ENCODE assay signal across 18 cellular contexts in the genomic region with DNA sequence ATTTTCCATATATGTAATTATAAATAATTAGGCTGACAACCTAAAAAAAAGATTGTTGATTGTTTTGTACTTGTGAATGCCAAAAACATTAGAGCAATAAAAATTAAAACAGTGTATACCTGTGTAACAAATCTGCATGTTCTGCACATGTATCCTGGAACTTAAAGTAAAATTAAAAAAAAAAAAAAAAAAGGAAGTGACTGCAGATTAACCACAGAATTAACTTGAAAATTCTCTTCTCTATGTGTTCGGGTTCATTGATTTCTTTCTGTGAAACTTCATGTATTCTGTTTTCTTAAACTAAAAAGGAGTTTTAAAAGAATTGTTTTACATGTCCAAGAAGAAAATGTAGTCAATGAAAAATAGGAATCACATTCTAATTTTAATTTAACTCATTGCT.
DNase-seq lines count a peak whose midpoint lies in the region; ATAC-seq, FAIRE-seq and TF ChIP-seq lines count a peak whose summit lies in the region.
"Had no signal": no experiment of that assay in that cellular context is flagged by ENCODE, and none has a peak within 500 bp of the region (broad histone marks: within the 10 kb centered on the region; RNA-seq: fewer than 3 reads in every experiment).

No MANE protein-coding gene starts in this region.

- no peak overlapping the region for H2BK5ac ChIP-seq in mesendoderm (ENCODE audit: low read length)

- H4K5ac ChIP-seq in mesendoderm (ENCODE audit: low read length): no peak overlapping the region

- no peak overlapping the region for H3K4ac ChIP-seq in mesendoderm (ENCODE audit: low read depth, low read length)

- peaks cover 61% of the 10 kb centered on the region for H3K27me3 ChIP-seq in OCI-LY3 (ENCODE audit: low read depth, low read length)
- no peaks in the 10 kb centered on the region for H3K27me3 ChIP-seq in mesendoderm (ENCODE audit: insufficient read depth, low read length, poor library complexity)

- H3K4me1 Mint-ChIP-seq in stimulated activated naive B cell treated with anti-CD40 and anti-IgM and Interleukin-4, amounts not matched to agents 10 μg/mL and 1 μg/mL and 100 μg/mL, for 72 hours: peaks cover 30 to 59% of the 10 kb centered on the region in 2 donors
- H3K4me1 Mint-ChIP-seq in activated T-cell treated with anti-CD3 and anti-CD28 coated beads, Interleukin-2, amount 50 U/mL, for 72 hours (ENCODE audit: low read depth): peaks cover 50% of the 10 kb centered on the region

- no peak overlapping the region for H2BK120ac ChIP-seq in mesendoderm (ENCODE audit: low read depth, low read length)

- H4K20me1 ChIP-seq in OCI-LY3 (ENCODE audit: insufficient read depth, low read length): no peaks in the 10 kb centered on the region

- no peaks in the 10 kb centered on the region for H3K9me3 ChIP-seq in OCI-LY3 (ENCODE audit: insufficient read depth, low read length)
- H3K9me3 ChIP-seq: A549 had no signal

- FAIRE-seq in GM12891 (lab: Jason Lieb, UNC): no peak
- peak; percentile 96 for FAIRE-seq in colon (lab: Jason Lieb, UNC)
- FAIRE-seq: A549, H54 had no signal

- H3K56ac ChIP-seq in mesendoderm (ENCODE audit: low read length): no peak overlapping the region

- no peak overlapping the region for H4K8ac ChIP-seq in mesendoderm (ENCODE audit: low read depth, low read length)

- peak; percentile 42 to 60 for ATAC-seq in stimulated activated naive B cell treated with anti-CD40 and anti-IgM and Interleukin-4, amounts not matched to agents 10 μg/mL and 1 μg/mL and 100 μg/mL, for 72 hours (replicated peaks)
- ATAC-seq in activated T-cell treated with anti-CD3 and anti-CD28 coated beads, Interleukin-2, amount 50 U/mL, for 72 hours (replicated peaks in 1 of 2): no peak
- ATAC-seq in HG02588 (IDR thresholded peaks at IDR 0.05; ENCODE audit: unreplicated experiment): no peak
- ATAC-seq: A549, SK-N-SH treated with all-trans-retinoic acid at 6 μM for 48 hours, T-cell had no signal

- H3K79me1 ChIP-seq in mesendoderm (ENCODE audit: low read length): no peaks in the 10 kb centered on the region

- H2AK5ac ChIP-seq in mesendoderm (ENCODE audit: low read length): no peak overlapping the region

- H3K4me3 Mint-ChIP-seq in stimulated activated naive B cell treated with anti-CD40 and anti-IgM and Interleukin-4, amounts not matched to agents 10 μg/mL and 1 μg/mL and 100 μg/mL, for 72 hours: no peak overlapping the region
- no peak overlapping the region for H3K4me3 Mint-ChIP-seq in activated T-cell treated with anti-CD3 and anti-CD28 coated beads, Interleukin-2, amount 50 U/mL, for 72 hours
- H3K4me3 Mint-ChIP-seq: CD4-positive, CD25-positive, alpha-beta regulatory T cell; T-cell had no signal

- WGBS in mesendoderm (ENCODE audit: extremely low coverage, insufficient coverage, low lambda C conversion rate): no CpG with 5 or more reads among the region's 1 CpG

- no peak overlapping the region for H2BK15ac ChIP-seq in mesendoderm (replicated peaks; ENCODE audit: low read depth)

- DNase-seq in GM12891 (ENCODE audit: insufficient read length, low spot score) (no peak), mesendoderm (no peak)
- DNase-seq in stimulated activated naive B cell treated with anti-CD40 and anti-IgM and Interleukin-4, amounts not matched to agents 10 μg/mL and 1 μg/mL and 100 μg/mL, for 72 hours: no peak
- DNase-seq in activated T-cell treated with anti-CD3 and anti-CD28 coated beads, Interleukin-2, amount 50 U/mL, for 72 hours: no peak
- DNase-seq: CD4-positive, CD25-positive, alpha-beta regulatory T cell; KG1; NCI-H1105 treated with DMSO at 0.1 percent for 48 hours; NCI-H2029 treated with DMSO at 0.1 percent for 48 hours; NCI-H524; NCI-H82; T-cell had no signal

- H3K9ac ChIP-seq in OCI-LY3 (ENCODE audit: low read length): 0 out of 2 replicates have a peak overlapping the region, but pooled peaks have one; percentile 4
- H3K9ac ChIP-seq in mesendoderm (ENCODE audit: low read length): no peak overlapping the region

- no peak overlapping the region for H2AFZ ChIP-seq in OCI-LY3 (ENCODE audit: low read depth, low read length)

- H3K4me3 ChIP-seq in OCI-LY3 (ENCODE audit: low read length): peak overlapping the region; percentile 52
- H3K4me3 ChIP-seq in mesendoderm (ENCODE audit: low read length): no peak overlapping the region
- H3K4me3 ChIP-seq: A549 had no signal

- H3K79me2 ChIP-seq in OCI-LY3 (ENCODE audit: low read length) (no peaks in the 10 kb centered on the region), mesendoderm (ENCODE audit: control insufficient read depth, insufficient read depth, low read length) (no peaks in the 10 kb centered on the region)

- H3K4me2 ChIP-seq in OCI-LY3 (ENCODE audit: low read length) (peak overlapping the region; percentile 81), mesendoderm (ENCODE audit: low read length) (no peak overlapping the region)
- H3K4me2 ChIP-seq: A549 had no signal

- TF ChIP-seq POLR2A in GM12891 (IDR thresholded peaks at IDR 0.05; ENCODE audit: low read depth, low read length): no peak

- no peak overlapping the region for H3K23ac ChIP-seq in mesendoderm (ENCODE audit: low read length)

- H3K36me3 ChIP-seq in OCI-LY3 (replicated peaks; ENCODE audit: low read depth, low read length) (no peaks in the 10 kb centered on the region), mesendoderm (ENCODE audit: control insufficient read depth, insufficient read depth, low read length) (no peaks in the 10 kb centered on the region)

- TF ChIP-seq CTCF in OCI-LY3 (IDR thresholded peaks at IDR 0.05; ENCODE audit: low read depth, low read length): no peak

- H3K36me3 Mint-ChIP-seq in stimulated activated naive B cell treated with anti-CD40 and anti-IgM and Interleukin-4, amounts not matched to agents 10 μg/mL and 1 μg/mL and 100 μg/mL, for 72 hours: no peaks in the 10 kb centered on the region
- no peaks in the 10 kb centered on the region for H3K36me3 Mint-ChIP-seq in activated T-cell treated with anti-CD3 and anti-CD28 coated beads, Interleukin-2, amount 50 U/mL, for 72 hours (ENCODE audit: insufficient read depth in 2 of 2)
- H3K36me3 Mint-ChIP-seq: CD4-positive, CD25-positive, alpha-beta regulatory T cell; T-cell had no signal

- H3K27ac ChIP-seq in OCI-LY3 (ENCODE audit: low read length): peak overlapping the region; percentile 28; the same call in 1 of the 2 replicates
- no peak overlapping the region for H3K27ac ChIP-seq in mesendoderm (ENCODE audit: low read depth, low read length)
- H3K27ac ChIP-seq: A549, HL-60 had no signal

- no peak overlapping the region for H3K18ac ChIP-seq in mesendoderm (ENCODE audit: low read length)

- H3K4me1 ChIP-seq in OCI-LY3 (ENCODE audit: low read length) (peaks cover 45% of the 10 kb centered on the region), mesendoderm (ENCODE audit: control insufficient read depth, low read depth, low read length) (no peaks in the 10 kb centered on the region)
- H3K4me1 ChIP-seq: A549 had no signal

- H3K9me3 Mint-ChIP-seq in stimulated activated naive B cell treated with anti-CD40 and anti-IgM and Interleukin-4, amounts not matched to agents 10 μg/mL and 1 μg/mL and 100 μg/mL, for 72 hours: no peaks in the 10 kb centered on the region
- no peaks in the 10 kb centered on the region for H3K9me3 Mint-ChIP-seq in activated T-cell treated with anti-CD3 and anti-CD28 coated beads, Interleukin-2, amount 50 U/mL, for 72 hours
- H3K9me3 Mint-ChIP-seq: T-cell had no signal

- no peak overlapping the region for H3K27ac Mint-ChIP-seq in stimulated activated naive B cell treated with anti-CD40 and anti-IgM and Interleukin-4, amounts not matched to agents 10 μg/mL and 1 μg/mL and 100 μg/mL, for 72 hours
- H3K27ac Mint-ChIP-seq in activated T-cell treated with anti-CD3 and anti-CD28 coated beads, Interleukin-2, amount 50 U/mL, for 72 hours: no peak overlapping the region
- H3K27ac Mint-ChIP-seq: CD4-positive, CD25-positive, alpha-beta regulatory T cell; T-cell had no signal

- H3K27me3 Mint-ChIP-seq in stimulated activated naive B cell treated with anti-CD40 and anti-IgM and Interleukin-4, amounts not matched to agents 10 μg/mL and 1 μg/mL and 100 μg/mL, for 72 hours: peaks cover 11 to 17% of the 10 kb centered on the region in 2 donors
- H3K27me3 Mint-ChIP-seq in activated T-cell treated with anti-CD3 and anti-CD28 coated beads, Interleukin-2, amount 50 U/mL, for 72 hours (ENCODE audit: low read depth): peaks cover 73% of the 10 kb centered on the region

TF ChIP-seq in GM12891, 5 proteins besides CTCF, POLR2A, EP300 and RAD21:
- TF ChIP-seq PAX5 (IDR thresholded peaks at IDR 0.05; ENCODE audit: insufficient read depth, low read length, severe bottlenecking) (no peak), POU2F2 (IDR thresholded peaks at IDR 0.05; ENCODE audit: low read depth, low read length) (no peak), TAF1 (IDR thresholded peaks at IDR 0.05; ENCODE audit: low read depth, low read length) (no peak), SPI1 (IDR thresholded peaks at IDR 0.05; ENCODE audit: low read depth, low read length) (peak; percentile 13; the same call in 1 of the 2 replicates), POLR2AphosphoS5 (IDR thresholded peaks at IDR 0.05; ENCODE audit: low read depth, low read length) (no peak)
TF ChIP-seq in GM12891: peak in this region for 1.

Comparison
In these comparisons a context has a peak if more than half of its experiments do, and no peak if none do; other contexts are left out.
1. ATAC-seq: peak in stimulated activated naive B cell treated with anti-CD40 and anti-IgM and Interleukin-4, amounts not matched to agents 10 μg/mL and 1 μg/mL and 100 μg/mL, for 72 hours (2 of 2); none in activated T-cell treated with anti-CD3 and anti-CD28 coated beads, Interleukin-2, amount 50 U/mL, for 72 hours (0 of 2) and HG02588 (single experiment).